1 cellular context compared by ENCODE assay signal in genomic region chr16:17470002-17470870, GRCh38.
TF ChIP-seq lines count a peak whose summit lies in the region.

No MANE protein-coding gene starts in this region.

TF ChIP-seq in GM23338, 12 proteins besides CTCF, POLR2A, EP300 and RAD21 (continued from another document):
- no peak for TF ChIP-seq ETS1 (IDR thresholded peaks at IDR 0.05)
- TF ChIP-seq CREB1 (CRISPR knock-in tag; IDR thresholded peaks at IDR 0.05; ENCODE audit: low read depth): no peak
- no peak for TF ChIP-seq POLR2AphosphoS5 (IDR thresholded peaks at IDR 0.05; ENCODE audit: low read depth)
